15 cellular contexts compared by ENCODE assay signal in genomic region chr12:45357547-45358417, GRCh38.
DNase-seq lines count a peak whose midpoint lies in the region; ATAC-seq, FAIRE-seq and TF ChIP-seq lines count a peak whose summit lies in the region.
"Had no signal": no experiment of that assay in that cellular context is flagged by ENCODE, and none has a peak within 500 bp of the region (broad histone marks: within the 10 kb centered on the region; RNA-seq: fewer than 3 reads in every experiment).

No MANE protein-coding gene starts in this region.

- H3K4me3 ChIP-seq in SK-N-SH (ENCODE audit: low read depth in 2 of 2, low read length in 1 of 2) (no peak overlapping the region), fibroblast of the aortic adventitia (ENCODE audit: low read depth, low read length) (no peak overlapping the region), mesenchymal stem cell (ENCODE audit: insufficient read depth in 1 of 2, low read depth in 1 of 2, low read length in 2 of 2) (no peak overlapping the region), testis (no peak overlapping the region), colonic mucosa (no peak overlapping the region)
- H3K4me3 ChIP-seq: body of pancreas, GM12878 had no signal

- H2BK5ac ChIP-seq in mesenchymal stem cell (ENCODE audit: low read depth, low read length, poor library complexity, severe bottlenecking), result no peak overlapping the region

- peaks cover 2 to 3% of the 10 kb centered on the region in 2 donors for H3K9me3 Mint-ChIP-seq in stimulated activated naive B cell treated with anti-CD40 and anti-IgM and Interleukin-4, amounts not matched to agents 10 μg/mL and 1 μg/mL and 100 μg/mL, for 72 hours

- 65% methylated on average over 4 of the region's 4 CpGs for WGBS in SK-N-SH (ENCODE audit: low lambda C conversion rate)
- WGBS in mesenchymal stem cell, result 94% methylated on average over 4 of the region's 4 CpGs
- WGBS in testis, 2 donors, result 32 to 47% methylated on average over 4 of the region's 4 CpGs

- no peak for TF ChIP-seq POLR2A in testis (IDR thresholded peaks at IDR 0.05)

- POLR2A ChIA-PET in SK-N-SH (lab: Yijun Ruan, JAX), result no interaction called here

- peak in 1 of 2 experiments; percentile 66; a peak in 2 of 4 replicates for TF ChIP-seq EP300 in SK-N-SH (IDR thresholded peaks at IDR 0.05; ENCODE audit: borderline replicate concordance in 1 of 2, low read depth in 1 of 2, low read length in 1 of 2)

- no peak overlapping the region for H2BK120ac ChIP-seq in mesenchymal stem cell (ENCODE audit: low read depth, low read length)

- 0 out of 2 replicates have a peak, but pooled peaks have one; percentile 20 for TF ChIP-seq RAD21 in SK-N-SH (IDR thresholded peaks at IDR 0.05; ENCODE audit: low read length)

- FAIRE-seq in urothelium cell line (lab: Jason Lieb, UNC), result no peak
- FAIRE-seq: GM12878 had no signal

- peaks cover 10% of the 10 kb centered on the region; the same call in 1 of the 2 replicates for H3K79me2 ChIP-seq in SK-N-SH (ENCODE audit: insufficient read depth)

- peaks cover 15 to 53% of the 10 kb centered on the region in 2 experiments for H3K36me3 ChIP-seq in SK-N-SH (replicated peaks in 1 of 2; ENCODE audit: control insufficient read depth in 1 of 2, insufficient read depth in 2 of 2, low read length in 1 of 2)
- H3K36me3 ChIP-seq in mesenchymal stem cell (ENCODE audit: control insufficient read depth in 1 of 2, insufficient read depth in 2 of 2, low read depth in 1 of 2, low read length in 2 of 2), result peaks cover 7 to 40% of the 10 kb centered on the region in 2 experiments
- no peaks in the 10 kb centered on the region for H3K36me3 ChIP-seq in testis (ENCODE audit: low read depth, missing control alignments)
- H3K36me3 ChIP-seq in colonic mucosa, result no peaks in the 10 kb centered on the region

- H3K27ac Mint-ChIP-seq in stimulated activated naive B cell treated with anti-CD40 and anti-IgM and Interleukin-4, amounts not matched to agents 10 μg/mL and 1 μg/mL and 100 μg/mL, for 72 hours, result no peak overlapping the region
- H3K27ac Mint-ChIP-seq: natural killer cell had no signal

- H3K9me3 ChIP-seq in SK-N-SH, result peaks cover 12% of the 10 kb centered on the region
- peaks cover 15% of the 10 kb centered on the region for H3K9me3 ChIP-seq in mesenchymal stem cell (ENCODE audit: control insufficient read depth, low read length)
- H3K9me3 ChIP-seq in testis, result no peaks in the 10 kb centered on the region
- H3K9me3 ChIP-seq in colonic mucosa, result peaks cover 3% of the 10 kb centered on the region
- H3K9me3 ChIP-seq: body of pancreas had no signal

- peak overlapping the region; percentile 35 to 76 for H3K27ac ChIP-seq in SK-N-SH (ENCODE audit: low read depth in 2 of 2, low read length in 1 of 2)
- no peak overlapping the region for H3K27ac ChIP-seq in mesenchymal stem cell (ENCODE audit: low read length, poor library complexity, severe bottlenecking)
- peak overlapping the region; percentile 29 to 43 for H3K27ac ChIP-seq in testis
- no peak overlapping the region for H3K27ac ChIP-seq in colonic mucosa

- no peak for ATAC-seq in stimulated activated naive B cell treated with anti-CD40 and anti-IgM and Interleukin-4, amounts not matched to agents 10 μg/mL and 1 μg/mL and 100 μg/mL, for 72 hours (replicated peaks)
- ATAC-seq: body of pancreas, GM12878, natural killer cell had no signal

- no peak overlapping the region for H3K4ac ChIP-seq in mesenchymal stem cell (ENCODE audit: low read depth in 1 of 2, low read length in 2 of 2)

- no peak overlapping the region for H4K91ac ChIP-seq in mesenchymal stem cell (ENCODE audit: low read length)

- peaks cover 6% of the 10 kb centered on the region for H3F3A ChIP-seq in SK-N-SH (replicated peaks; ENCODE audit: insufficient read depth)

- peak overlapping the region; percentile 30; the same call in 1 of the 2 replicates for H3K4me2 ChIP-seq in SK-N-SH
- H3K4me2 ChIP-seq in mesenchymal stem cell (ENCODE audit: low read length, poor library complexity, severe bottlenecking), result no peak overlapping the region

- H3K4me1 ChIP-seq in SK-N-SH (ENCODE audit: control insufficient read depth in 1 of 2, insufficient read depth in 2 of 2, low read depth in 1 of 2, low read length in 1 of 2), result peaks cover 10 to 29% of the 10 kb centered on the region in 2 experiments
- peaks cover 5% of the 10 kb centered on the region for H3K4me1 ChIP-seq in mesenchymal stem cell (ENCODE audit: control insufficient read depth, insufficient read depth, low read depth, low read length)
- H3K4me1 ChIP-seq in testis, result peaks cover 24% of the 10 kb centered on the region
- no peaks in the 10 kb centered on the region for H3K4me1 ChIP-seq in colonic mucosa

- TF ChIP-seq CTCF in SK-N-SH (IDR thresholded peaks at IDR 0.05) (no peak), fibroblast of the aortic adventitia (IDR thresholded peaks at IDR 0.05; ENCODE audit: insufficient read depth, low read length) (no peak), testis (IDR thresholded peaks at IDR 0.05) (no peak), colonic mucosa (IDR thresholded peaks at IDR 0.05) (no peak)

- no peak overlapping the region for H2BK12ac ChIP-seq in mesenchymal stem cell (ENCODE audit: low read length in 2 of 2)

- H3K27me3 ChIP-seq in SK-N-SH (ENCODE audit: insufficient read depth), result no peaks in the 10 kb centered on the region
- H3K27me3 ChIP-seq in mesenchymal stem cell (ENCODE audit: control insufficient read depth in 1 of 2, insufficient read depth in 1 of 2, low read length in 2 of 2), result no peaks in the 10 kb centered on the region
- H3K27me3 ChIP-seq in testis, result no peaks in the 10 kb centered on the region
- H3K27me3 ChIP-seq in colonic mucosa, result no peaks in the 10 kb centered on the region
- H3K27me3 ChIP-seq: body of pancreas had no signal

- intact Hi-C loops in testis (cut with DNase I; ENCODE audit: low total_unique reads), result no loop called here
- intact Hi-C loops in colonic mucosa (cut with DNase I), result no loop called here

- H3K4me1 Mint-ChIP-seq in stimulated activated naive B cell treated with anti-CD40 and anti-IgM and Interleukin-4, amounts not matched to agents 10 μg/mL and 1 μg/mL and 100 μg/mL, for 72 hours, result peaks cover 0 to 2% of the 10 kb centered on the region in 2 donors
- H3K4me1 Mint-ChIP-seq: CD14-positive monocyte had no signal

- H3K36me3 Mint-ChIP-seq in stimulated activated naive B cell treated with anti-CD40 and anti-IgM and Interleukin-4, amounts not matched to agents 10 μg/mL and 1 μg/mL and 100 μg/mL, for 72 hours, result peaks cover 25 to 39% of the 10 kb centered on the region in 2 donors

- no peak overlapping the region for H3K9ac ChIP-seq in SK-N-SH
- peak overlapping the region; percentile 11 for H3K9ac ChIP-seq in mesenchymal stem cell (ENCODE audit: low read length)
- no peak overlapping the region for H3K9ac ChIP-seq in colonic mucosa (ENCODE audit: low read depth in 2 of 2, low read length in 2 of 2)

- H3K4me3 Mint-ChIP-seq in stimulated activated naive B cell treated with anti-CD40 and anti-IgM and Interleukin-4, amounts not matched to agents 10 μg/mL and 1 μg/mL and 100 μg/mL, for 72 hours, result no peak overlapping the region
- H3K4me3 Mint-ChIP-seq: CD14-positive monocyte, natural killer cell had no signal

- CTCF ChIA-PET in SK-N-SH (lab: Yijun Ruan, JAX), result interaction anchor here (0.6 to 2.1 kb wide), 5 partner anchors 10 to 369 kb away, joined by 3 to 6 read pairs (median 3); no protein-coding TSS in a partner anchor

- H3K27me3 Mint-ChIP-seq in stimulated activated naive B cell treated with anti-CD40 and anti-IgM and Interleukin-4, amounts not matched to agents 10 μg/mL and 1 μg/mL and 100 μg/mL, for 72 hours, result no peaks in the 10 kb centered on the region

- H4K8ac ChIP-seq in mesenchymal stem cell (ENCODE audit: low read length), result no peak overlapping the region

- no peak overlapping the region for H3K23ac ChIP-seq in mesenchymal stem cell (ENCODE audit: low read length in 2 of 2)

- peaks cover 7% of the 10 kb centered on the region for H3K79me1 ChIP-seq in mesenchymal stem cell (replicated peaks; ENCODE audit: low read length, poor library complexity, severe bottlenecking)

- H3K14ac ChIP-seq in mesenchymal stem cell (ENCODE audit: low read length in 2 of 2), result no peak overlapping the region

- no peaks in the 10 kb centered on the region for H4K20me1 ChIP-seq in SK-N-SH (ENCODE audit: insufficient read depth)

- H3K18ac ChIP-seq in mesenchymal stem cell (ENCODE audit: low read depth in 1 of 2, low read length in 2 of 2), result no peak overlapping the region

- no peak overlapping the region for H2AK5ac ChIP-seq in mesenchymal stem cell (ENCODE audit: low read length, severe bottlenecking)

- DNase-seq in SK-N-SH (peak; percentile 36), fibroblast of the aortic adventitia (ENCODE audit: low read depth) (peak; percentile 60), mesenchymal stem cell (no peak), testis (peak; percentile 72), urothelium cell line (ENCODE audit: low spot score) (no peak), colonic mucosa (no peak)
- no peak for DNase-seq in stimulated activated naive B cell treated with anti-CD40 and anti-IgM and Interleukin-4, amounts not matched to agents 10 μg/mL and 1 μg/mL and 100 μg/mL, for 72 hours
- DNase-seq in stimulated activated naive CD4-positive, alpha-beta T cell treated with Interleukin-2 at 50 U/mL for 16 hours (lab: John Stamatoyannopoulos, UW), result no peak
- DNase-seq: effector memory CD4-positive, alpha-beta T cell; natural killer cell; NCI-H2029; NK-92 treated with Interleukin-12 subunit alpha and Interleukin-12 subunit beta, amount 100 ng/mL, for 24 hours had no signal

- H3K9me2 ChIP-seq in SK-N-SH, result no peaks in the 10 kb centered on the region

- H2BK15ac ChIP-seq in mesenchymal stem cell (ENCODE audit: low read depth, poor library complexity, severe bottlenecking), result no peak overlapping the region

- H2AFZ ChIP-seq in SK-N-SH (ENCODE audit: low read depth) (no peak overlapping the region), mesenchymal stem cell (ENCODE audit: low read depth, low read length) (no peak overlapping the region)

TF ChIP-seq in SK-N-SH, 30 proteins besides CTCF, POLR2A, EP300 and RAD21 (continues in another document):
- TF ChIP-seq SIN3A (IDR thresholded peaks at IDR 0.05; ENCODE audit: borderline replicate concordance, low read depth, low read length) (no peak), RFX5 (IDR thresholded peaks at IDR 0.05; ENCODE audit: low read length) (no peak)

Comparison
In these comparisons a context has a peak if more than half of its experiments do, and no peak if none do; other contexts are left out.
1. DNase-seq: peak in SK-N-SH (single experiment), fibroblast of the aortic adventitia (single experiment) and testis (single experiment); none in mesenchymal stem cell (single experiment), stimulated activated naive B cell treated with anti-CD40 and anti-IgM and Interleukin-4, amounts not matched to agents 10 μg/mL and 1 μg/mL and 100 μg/mL, for 72 hours (single experiment), stimulated activated naive CD4-positive, alpha-beta T cell treated with Interleukin-2 at 50 U/mL for 16 hours (single experiment), urothelium cell line (single experiment) and colonic mucosa (single experiment).
2. H3K27ac ChIP-seq: peak in SK-N-SH (2 of 2) and testis (2 of 2); none in mesenchymal stem cell (single experiment) and colonic mucosa (single experiment).